9 cellular contexts compared by ENCODE assay signal in the genomic region with DNA sequence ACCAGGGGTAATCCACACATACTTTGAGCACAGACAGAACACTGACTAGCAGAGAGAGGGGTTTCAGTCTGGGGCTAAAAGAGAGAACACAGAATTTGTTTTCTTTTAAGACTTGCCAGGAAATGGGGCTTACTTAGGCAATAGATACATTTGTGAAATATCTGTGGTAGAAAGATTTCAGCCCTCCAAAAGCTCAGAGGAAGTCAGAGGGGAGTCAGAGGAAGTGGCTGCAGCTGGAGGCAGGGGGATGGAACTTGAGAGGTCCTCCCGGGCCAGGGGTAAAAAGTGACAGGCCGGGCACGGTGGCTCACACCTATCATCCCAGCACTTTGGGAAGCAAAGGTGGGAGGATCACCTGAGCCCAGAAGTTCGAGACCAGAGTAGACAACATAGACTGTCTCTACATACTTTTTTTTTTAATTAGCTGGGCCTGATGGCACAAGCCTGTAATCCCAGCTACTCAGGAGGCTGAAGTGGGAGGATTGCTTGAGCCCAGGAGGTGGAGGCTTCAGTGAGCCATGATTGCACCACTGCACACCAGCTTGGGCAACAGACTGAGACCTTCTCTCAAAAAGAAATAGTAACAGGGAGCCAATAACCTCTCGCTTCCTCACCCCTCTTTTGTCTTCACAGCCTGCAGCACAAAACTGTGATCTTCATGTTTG. TPM values are rescaled to one million over a fixed set of nuclear protein-coding genes. Genes with fewer than 3 reads are reported as not detected.
DNase-seq lines count a peak whose midpoint lies in the region; ATAC-seq, FAIRE-seq and TF ChIP-seq lines count a peak whose summit lies in the region.
"Had no signal": no experiment of that assay in that cellular context is flagged by ENCODE, and none has a peak within 500 bp of the region (broad histone marks: within the 10 kb centered on the region; RNA-seq: fewer than 3 reads in every experiment).

No MANE protein-coding gene starts in this region.

- H3K4me3 Mint-ChIP-seq in nephron progenitor cell, result no peak overlapping the region
- H3K4me3 Mint-ChIP-seq in GM23338, result no peak overlapping the region

- ATAC-seq in activated naive CD4-positive, alpha-beta T cell treated with anti-CD3 and anti-CD28 coated beads, Interleukin-2, amount 50 U/mL, for 72 hours, result peak; percentile 1 to 22
- ATAC-seq in GM23338 (no peak), HG02885 (IDR thresholded peaks at IDR 0.05; ENCODE audit: poor library complexity, unreplicated experiment) (no peak)

- H3K4me1 Mint-ChIP-seq in nephron progenitor cell (peaks cover 15% of the 10 kb centered on the region), GM23338 (peaks cover 7% of the 10 kb centered on the region; the same call in 2 of the 3 replicates)

- H3K4me1 ChIP-seq in GM23338 (ENCODE audit: insufficient read depth), result no peaks in the 10 kb centered on the region

- H3K27me3 Mint-ChIP-seq in nephron progenitor cell (ENCODE audit: low read depth, poor library complexity) (peaks cover 26% of the 10 kb centered on the region), GM23338 (ENCODE audit: insufficient read depth, low read depth, poor library complexity) (peaks cover 16% of the 10 kb centered on the region)

- H3K4me2 ChIP-seq in GM23338, result no peak overlapping the region

- FAIRE-seq in RCC 7860 (lab: Jason Lieb, UNC), result no peak
- FAIRE-seq: colon had no signal

- DNase-seq in GM04503 (ENCODE audit: low read depth) (peak; percentile 37), HL-60 (ENCODE audit: low read depth in 1 of 2, low spot score in 1 of 2) (peak; percentile 85 to 94), nephron progenitor cell (no peak), H7 (no peak), GM23338 (ENCODE audit: low spot score) (no peak), RCC 7860 (ENCODE audit: low spot score) (no peak)
- peak in 1 of 2 donors; percentile 40 for DNase-seq in activated naive CD4-positive, alpha-beta T cell treated with anti-CD3 and anti-CD28 coated beads, Interleukin-2, amount 50 U/mL, for 72 hours (ENCODE audit: low spot score in 2 of 2)

- no peak overlapping the region for H2AFZ ChIP-seq in GM23338

- H3K79me2 ChIP-seq in GM23338 (replicated peaks; ENCODE audit: insufficient read depth), result no peaks in the 10 kb centered on the region

- no peaks in the 10 kb centered on the region for H3K27me3 ChIP-seq in HL-60 (ENCODE audit: insufficient read depth, poor library complexity, severe bottlenecking)
- no peaks in the 10 kb centered on the region for H3K27me3 ChIP-seq in H7 (ENCODE audit: control insufficient read depth, insufficient read depth, low read length)
- no peaks in the 10 kb centered on the region for H3K27me3 ChIP-seq in GM23338 (ENCODE audit: insufficient read depth)

- H3K27ac ChIP-seq in HL-60 (replicated peaks) (peak overlapping the region; percentile 95), GM23338 (ENCODE audit: low read depth) (no peak overlapping the region)

- H3K4me3 ChIP-seq in HL-60 (replicated peaks; ENCODE audit: insufficient read depth, low read length), result peak overlapping the region; percentile 26; the same call in 1 of the 2 replicates
- no peak overlapping the region for H3K4me3 ChIP-seq in H7 (ENCODE audit: insufficient read depth, low read depth, low read length)
- no peak overlapping the region for H3K4me3 ChIP-seq in GM23338

- peak overlapping the region; percentile 99 for H3K27ac Mint-ChIP-seq in activated naive CD4-positive, alpha-beta T cell treated with anti-CD3 and anti-CD28 coated beads, Interleukin-2, amount 50 U/mL, for 72 hours
- H3K27ac Mint-ChIP-seq in nephron progenitor cell, result peak overlapping the region; percentile 16
- H3K27ac Mint-ChIP-seq in GM23338, result no peak overlapping the region

- H3K9me2 ChIP-seq in GM23338 (ENCODE audit: insufficient read depth), result no peaks in the 10 kb centered on the region

- peaks cover 40 to 75% of the 10 kb centered on the region in 2 donors for H3K36me3 Mint-ChIP-seq in activated naive CD4-positive, alpha-beta T cell treated with anti-CD3 and anti-CD28 coated beads, Interleukin-2, amount 50 U/mL, for 72 hours
- H3K36me3 Mint-ChIP-seq in nephron progenitor cell (ENCODE audit: low read depth), result no peaks in the 10 kb centered on the region
- peaks cover 7% of the 10 kb centered on the region; the same call in 2 of the 3 replicates for H3K36me3 Mint-ChIP-seq in GM23338 (ENCODE audit: low read depth)

- H3F3A ChIP-seq in GM23338 (replicated peaks; ENCODE audit: low read depth), result no peaks in the 10 kb centered on the region

- H4K20me1 ChIP-seq in GM23338 (replicated peaks; ENCODE audit: insufficient read depth), result no peaks in the 10 kb centered on the region

- no peaks in the 10 kb centered on the region for H3K9me3 Mint-ChIP-seq in activated naive CD4-positive, alpha-beta T cell treated with anti-CD3 and anti-CD28 coated beads, Interleukin-2, amount 50 U/mL, for 72 hours
- H3K9me3 Mint-ChIP-seq in nephron progenitor cell, result peaks cover 14% of the 10 kb centered on the region
- peaks cover 7% of the 10 kb centered on the region; the same call in 1 of the 3 replicates for H3K9me3 Mint-ChIP-seq in GM23338

- TF ChIP-seq CTCF in HL-60 (IDR thresholded peaks at IDR 0.05; ENCODE audit: insufficient read depth, low read length) (no peak), nephron progenitor cell (IDR thresholded peaks at IDR 0.05) (no peak), GM23338 (conservative IDR thresholded peaks at IDR 0.05; ENCODE audit: low read depth in 2 of 2) (no peak)

- H3K36me3 ChIP-seq in H7 (replicated peaks; ENCODE audit: control insufficient read depth, insufficient read depth, low read length) (no peaks in the 10 kb centered on the region), GM23338 (ENCODE audit: insufficient read depth) (no peaks in the 10 kb centered on the region)

TF ChIP-seq in GM23338, 12 proteins besides CTCF, POLR2A, EP300 and RAD21:
- TF ChIP-seq POLR2AphosphoS5 (IDR thresholded peaks at IDR 0.05; ENCODE audit: low read depth) (no peak), ZNF331 (CRISPR knock-in tag; IDR thresholded peaks at IDR 0.05; ENCODE audit: low read depth) (no peak), JUNB (IDR thresholded peaks at IDR 0.05; ENCODE audit: unreplicated experiment) (no peak), ZNF114 (CRISPR knock-in tag; IDR thresholded peaks at IDR 0.05) (no peak), NANOG (IDR thresholded peaks at IDR 0.05; ENCODE audit: borderline replicate concordance) (no peak)

RNA-seq across cellular contexts. Expression of gene NLRC5, which starts 49.9 kb away (rescaled TPM):
- 100 to 1,000 TPM; 231 to 254 TPM for total RNA-seq in activated naive CD4-positive, alpha-beta T cell treated with anti-CD3 and anti-CD28 coated beads, Interleukin-2, amount 50 U/mL, for 72 hours
- total RNA-seq in H7 (2014; rRNA removed; shearing (Covaris generic)), result 0.80 and 0.85 TPM in 2 replicates
- 3.9 and 8.1 TPM in 2 replicates for total RNA-seq in GM23338 (2014; rRNA removed; shearing (Covaris generic))
- 1.4 and 2.3 TPM in 2 replicates for polyA plus RNA-seq in GM23338 (2016; fragmentation: Nextera tagmentation; extraction: Ambion mirVana)

RNA-seq across cellular contexts. Expression of gene CPNE2, which starts 53.1 kb away (rescaled TPM):
- total RNA-seq in activated naive CD4-positive, alpha-beta T cell treated with anti-CD3 and anti-CD28 coated beads, Interleukin-2, amount 50 U/mL, for 72 hours, result 10 to 100 TPM in 1 of 2 donors, 1 to 10 TPM in 1; 5.1 to 11.5 TPM
- total RNA-seq in H7 (2014; rRNA removed; shearing (Covaris generic)), result 19.4 and 21.1 TPM in 2 replicates
- 11.3 and 14.2 TPM in 2 replicates for total RNA-seq in GM23338 (2014; rRNA removed; shearing (Covaris generic))
- 7.1 and 9.5 TPM in 2 replicates for polyA plus RNA-seq in GM23338 (2016; fragmentation: Nextera tagmentation; extraction: Ambion mirVana)

Comparison
In these comparisons a context has a peak if more than half of its experiments do, and no peak if none do; other contexts are left out.
1. DNase-seq: peak in GM04503 (single experiment) and HL-60 (2 of 2); none in nephron progenitor cell (single experiment), H7 (single experiment), GM23338 (single experiment) and RCC 7860 (single experiment).
2. ATAC-seq: peak in activated naive CD4-positive, alpha-beta T cell treated with anti-CD3 and anti-CD28 coated beads, Interleukin-2, amount 50 U/mL, for 72 hours (2 of 2); none in GM23338 (single experiment) and HG02885 (single experiment).
3. RNA of gene NLRC5, which starts 49.9 kb away (total RNA-seq): 231 to 254 TPM in activated naive CD4-positive, alpha-beta T cell treated with anti-CD3 and anti-CD28 coated beads, Interleukin-2, amount 50 U/mL, for 72 hours; 3.9 to 8.1 TPM in GM23338 and 0.80 to 0.85 TPM in H7; every median in the first group is over 10 times any median in the second.